In genomic region chr1:155241851-155242264, GRCh38 we compare ENCODE assay signal across 8 cellular contexts. TPM values are rescaled to one million over a fixed set of nuclear protein-coding genes. Genes with fewer than 3 reads are reported as not detected.
A peak's percentile ranks its signal among the peaks of the same experiment; 100 is the strongest.
DNase-seq lines count a peak whose midpoint lies in the region; ATAC-seq, FAIRE-seq and TF ChIP-seq lines count a peak whose summit lies in the region.

No MANE protein-coding gene starts in this region.

- no TSS peak for BruUV-seq in K562 (replicated peaks; lab: Mats Ljungman, UMichigan)

- H3K4me1 ChIP-seq in OCI-LY3 (ENCODE audit: low read length) (peaks cover 27% of the 10 kb centered on the region), K562 (replicated peaks in 1 of 2; ENCODE audit: control insufficient read depth in 2 of 2, insufficient read depth in 2 of 2, low read length in 2 of 2) (peaks cover 17 to 19% of the 10 kb centered on the region in 2 experiments)

- no peak overlapping the region for H3K4me3 Mint-ChIP-seq in osteocyte (ENCODE audit: unreplicated experiment)

- no peak for TF ChIP-seq EP300 in K562 (IDR thresholded peaks at IDR 0.05; ENCODE audit: low read length)

- no peaks in the 10 kb centered on the region for H3K9me3 Mint-ChIP-seq in osteocyte (ENCODE audit: unreplicated experiment)

- POLR2A ChIA-PET in K562 (lab: Yijun Ruan, JAX) = interaction anchor here (0.6 to 0.7 kb wide), 2 partner anchors 78 to 592 kb away, joined by 4 read pairs; no protein-coding TSS in a partner anchor

- no peaks in the 10 kb centered on the region for H3K9me1 ChIP-seq in K562 (ENCODE audit: control insufficient read depth, insufficient read depth, low read length)

- H3K36me3 ChIP-seq in OCI-LY3 (replicated peaks; ENCODE audit: low read depth, low read length) (peaks cover 3% of the 10 kb centered on the region), K562 (ENCODE audit: control insufficient read depth, insufficient read depth, low read length) (peaks cover 4% of the 10 kb centered on the region; the same call in 1 of the 3 replicates)

- H3K27ac Mint-ChIP-seq in osteocyte (ENCODE audit: unreplicated experiment) = peak overlapping the region; percentile 79

- H3K27ac ChIP-seq in OCI-LY3 (ENCODE audit: low read length) (no peak overlapping the region), K562 (ENCODE audit: extremely low read depth, low read depth, low read length) (no peak overlapping the region; the same call in 2 of the 3 replicates)

- H3K9me3 ChIP-seq in OCI-LY3 (ENCODE audit: insufficient read depth, low read length) (no peaks in the 10 kb centered on the region), K562 (replicated peaks; ENCODE audit: control insufficient read depth, insufficient read depth, low read depth, low read length) (no peaks in the 10 kb centered on the region)

- H3K4me1 Mint-ChIP-seq in osteocyte (ENCODE audit: unreplicated experiment) = peaks cover 39% of the 10 kb centered on the region

- H2AFZ ChIP-seq in OCI-LY3 (ENCODE audit: low read depth, low read length) (no peak overlapping the region), K562 (ENCODE audit: low read depth, low read length) (peak overlapping the region; percentile 80)

- CTCF ChIA-PET in K562 (lab: Yijun Ruan, JAX; ENCODE audit: low intra/inter-chr PET ratio) = interaction anchor here (0.6 kb wide), 1 partner anchor 37 kb away, joined by 4 read pairs; no protein-coding TSS in a partner anchor

- H3K9ac ChIP-seq in OCI-LY3 (ENCODE audit: low read length) (no peak overlapping the region), K562 (ENCODE audit: insufficient read depth in 1 of 2, low read depth in 2 of 2, low read length in 2 of 2) (peak overlapping the region in 1 of 2 experiments; percentile 1; a peak in 1 of 4 replicates)

- no peak for TF ChIP-seq CTCF in OCI-LY3 (IDR thresholded peaks at IDR 0.05; ENCODE audit: low read depth, low read length)
- no peak for TF ChIP-seq CTCF in K562 (IDR thresholded peaks at IDR 0.05 in 2 of 3, conservative IDR thresholded peaks at IDR 0.05 in 1 of 3; ENCODE audit: insufficient read depth in 2 of 3, low read depth in 1 of 3, low read length in 3 of 3)
- TF ChIP-seq CTCF in osteocyte (IDR thresholded peaks at IDR 0.05) = no peak

- intact Hi-C loops in K562 (cut with micrococcal nuclease) = no loop called here

- no peak overlapping the region for H3K4me3 ChIP-seq in OCI-LY3 (ENCODE audit: low read length)
- no peak overlapping the region for H3K4me3 ChIP-seq in K562

- in situ Hi-C loops in K562 (cut with MboI) = no loop called here

- H3K79me2 ChIP-seq in OCI-LY3 (ENCODE audit: low read length) (peaks cover 8% of the 10 kb centered on the region), K562 (ENCODE audit: control insufficient read depth, insufficient read depth, low read length) (peaks cover 14% of the 10 kb centered on the region; the same call in 2 of the 3 replicates)

- no peaks in the 10 kb centered on the region for H3K27me3 Mint-ChIP-seq in osteocyte (ENCODE audit: unreplicated experiment)

- H3K4me2 ChIP-seq in OCI-LY3 (ENCODE audit: low read length) = peak overlapping the region; percentile 63; the same call in 1 of the 2 replicates
- peak overlapping the region; percentile 26 for H3K4me2 ChIP-seq in K562 (ENCODE audit: insufficient read depth, low read length)

- peaks cover 10% of the 10 kb centered on the region for H3K36me3 Mint-ChIP-seq in osteocyte (ENCODE audit: unreplicated experiment)

- TF ChIP-seq RAD21 in K562 (CRISPR knock-in tag; conservative IDR thresholded peaks at IDR 0.05 in 1 of 2, IDR thresholded peaks at IDR 0.05 in 1 of 2) = no peak

- H3K27me3 ChIP-seq in OCI-LY3 (ENCODE audit: low read depth, low read length) (no peaks in the 10 kb centered on the region), K562 (ENCODE audit: control insufficient read depth in 2 of 2, insufficient read depth in 2 of 2, low read length in 2 of 2) (no peaks in the 10 kb centered on the region)

- no peaks in the 10 kb centered on the region for H4K20me1 ChIP-seq in OCI-LY3 (ENCODE audit: insufficient read depth, low read length)
- H4K20me1 ChIP-seq in K562 (replicated peaks; ENCODE audit: control insufficient read depth, insufficient read depth, low read length) = no peaks in the 10 kb centered on the region

- ATAC-seq in K562 (no peak), HG03378 (IDR thresholded peaks at IDR 0.05; ENCODE audit: unreplicated experiment) (no peak)

- DNase-seq in SIG-M5 treated with dmso at 0.1 percent for 504 hours (lab: John Stamatoyannopoulos, UW; ENCODE audit: unreplicated experiment) = peak; percentile 74
- DNase-seq in SIG-M5 (lab: John Stamatoyannopoulos, UW) = no peak
- peak in 1 of 4 experiments; percentile 24 for DNase-seq in K562 (ENCODE audit: extremely low read depth in 1 of 4, low spot score in 3 of 4)
- no peak for DNase-seq in osteocyte (ENCODE audit: extremely low spot score, unreplicated experiment)
- DNase-seq in HPDE6-E6E7 (ENCODE audit: extremely low spot score) = no peak
- no peak for DNase-seq in NCI-H82 (lab: John Stamatoyannopoulos, UW)

- no peak for TF ChIP-seq POLR2A in K562 (conservative IDR thresholded peaks at IDR 0.05)

- no peak for FAIRE-seq in K562 (lab: Jason Lieb, UNC)

- WGBS in K562 (ENCODE audit: insufficient coverage, low coverage, missing lambda C conversion rate) = 33% methylated on average over 4 of the region's 4 CpGs

RNA-seq across cellular contexts. Expression of gene ENTREP3, which starts 13.4 kb away (rescaled TPM):
- 20.6 and 45.2 TPM in 2 replicates for total RNA-seq in K562 (2011; cell fraction: chromatin; rRNA removed; ENCODE audit: low replicate concordance)
- 38.6 and 38.9 TPM in 2 replicates for total RNA-seq in K562 (2011; cell fraction: nucleolus; rRNA removed)
- 36.1 and 52.0 TPM in 2 replicates for total RNA-seq in K562 (2011; cell fraction: nucleoplasm; rRNA removed)
- 6.4 and 10.6 TPM in 2 replicates for total RNA-seq in K562 (2014; rRNA removed)
- 1.9 and 2.0 TPM in 2 replicates for total RNA-seq in K562 (2014; rRNA removed; fragmentation: Illumina TruSeq; extraction: Trizol)
- 3.4 and 4.1 TPM in 2 replicates for total RNA-seq in K562 (2015; rRNA removed; fragmentation: Illumina TruSeq; extraction: Trizol)
- total RNA-seq in K562 (2021) = 41.8 and 43.0 TPM in 2 replicates
- polyA plus RNA-seq in K562 (2011; rRNA removed) = 5.9 and 17.5 TPM in 2 replicates
- 10.9 and 13.6 TPM in 2 replicates for polyA plus RNA-seq in K562 (2011; cell fraction: cytosol; rRNA removed)
- 30.5 and 33.5 TPM in 2 replicates for polyA plus RNA-seq in K562 (2011; cell fraction: nucleus; rRNA removed)
- 23.2 and 25.9 TPM in 2 replicates for polyA plus RNA-seq in K562 (2012)
- polyA plus RNA-seq in K562 (2014; fragmentation: Illumina TruSeq; extraction: Trizol) = 11.8 and 21.9 TPM in 2 replicates
- polyA plus RNA-seq in K562 (2014; fragmentation: Nextera tagmentation; extraction: Ambion mirVana) = 1 to 10 TPM; 2.0 to 2.1 TPM
- polyA plus RNA-seq in K562 (2014; rRNA removed) = 15.4 and 17.7 TPM in 2 replicates
- 3.8 and 3.9 TPM in 2 replicates for polyA minus RNA-seq in K562 (2011; rRNA and poly(A)+ RNA removed)
- 13.7 and 24.0 TPM in 2 replicates for polyA minus RNA-seq in K562 (2011; cell fraction: cytosol; rRNA and poly(A)+ RNA removed)
- 6.2 and 7.2 TPM in 2 replicates for polyA minus RNA-seq in K562 (2011; cell fraction: nucleus; rRNA and poly(A)+ RNA removed)
- total RNA-seq in osteocyte = 36.6 and 37.6 TPM in 2 replicates

RNA-seq across cellular contexts. Expression of gene SCAMP3, which starts 20.3 kb away (rescaled TPM):
- total RNA-seq in K562 (2011; cell fraction: chromatin; rRNA removed; ENCODE audit: low replicate concordance) = 59.7 and 127 TPM in 2 replicates
- 178 TPM in 2 replicates for total RNA-seq in K562 (2011; cell fraction: nucleolus; rRNA removed)
- 135 and 144 TPM in 2 replicates for total RNA-seq in K562 (2011; cell fraction: nucleoplasm; rRNA removed)
- 101 and 132 TPM in 2 replicates for total RNA-seq in K562 (2014; rRNA removed)
- 13.4 and 14.2 TPM in 2 replicates for total RNA-seq in K562 (2014; rRNA removed; fragmentation: Illumina TruSeq; extraction: Trizol)
- 24.0 and 25.4 TPM in 2 replicates for total RNA-seq in K562 (2015; rRNA removed; fragmentation: Illumina TruSeq; extraction: Trizol)
- 111 TPM in 2 replicates for total RNA-seq in K562 (2021)
- 100 and 140 TPM in 2 replicates for polyA plus RNA-seq in K562 (2011; rRNA removed)
- 214 and 294 TPM in 2 replicates for polyA plus RNA-seq in K562 (2011; cell fraction: cytosol; rRNA removed)
- polyA plus RNA-seq in K562 (2011; cell fraction: nucleus; rRNA removed) = 103 and 109 TPM in 2 replicates
- polyA plus RNA-seq in K562 (2012) = 94.0 and 101 TPM in 2 replicates
- 86.1 and 100 TPM in 2 replicates for polyA plus RNA-seq in K562 (2014; fragmentation: Illumina TruSeq; extraction: Trizol)
- 10 to 100 TPM; 72.9 to 83.3 TPM for polyA plus RNA-seq in K562 (2014; fragmentation: Nextera tagmentation; extraction: Ambion mirVana)
- polyA plus RNA-seq in K562 (2014; rRNA removed) = 130 and 131 TPM in 2 replicates
- polyA minus RNA-seq in K562 (2011; rRNA and poly(A)+ RNA removed) = 57.0 and 75.1 TPM in 2 replicates
- 62.4 and 70.4 TPM in 2 replicates for polyA minus RNA-seq in K562 (2011; cell fraction: cytosol; rRNA and poly(A)+ RNA removed)
- 16.4 and 25.2 TPM in 2 replicates for polyA minus RNA-seq in K562 (2011; cell fraction: nucleus; rRNA and poly(A)+ RNA removed)
- total RNA-seq in osteocyte = 73.7 and 74.6 TPM in 2 replicates

RNA-seq across cellular contexts. Expression of gene CLK2, which starts 31.4 kb away (rescaled TPM):
- 311 and 570 TPM in 2 replicates for total RNA-seq in K562 (2011; cell fraction: chromatin; rRNA removed; ENCODE audit: low replicate concordance)
- 299 and 331 TPM in 2 replicates for total RNA-seq in K562 (2011; cell fraction: nucleolus; rRNA removed)
- total RNA-seq in K562 (2011; cell fraction: nucleoplasm; rRNA removed) = 264 and 285 TPM in 2 replicates
- 36.4 and 40.2 TPM in 2 replicates for total RNA-seq in K562 (2014; rRNA removed)
- 24.2 and 25.6 TPM in 2 replicates for total RNA-seq in K562 (2014; rRNA removed; fragmentation: Illumina TruSeq; extraction: Trizol)
- total RNA-seq in K562 (2015; rRNA removed; fragmentation: Illumina TruSeq; extraction: Trizol) = 37.0 and 39.6 TPM in 2 replicates
- total RNA-seq in K562 (2021) = 60.2 and 65.4 TPM in 2 replicates
- polyA plus RNA-seq in K562 (2011; rRNA removed) = 67.8 and 105 TPM in 2 replicates
- 48.7 and 49.0 TPM in 2 replicates for polyA plus RNA-seq in K562 (2011; cell fraction: cytosol; rRNA removed)
- 890 and 922 TPM in 2 replicates for polyA plus RNA-seq in K562 (2011; cell fraction: nucleus; rRNA removed)
- 56.9 and 62.9 TPM in 2 replicates for polyA plus RNA-seq in K562 (2012)
- polyA plus RNA-seq in K562 (2014; fragmentation: Illumina TruSeq; extraction: Trizol) = 59.9 and 67.3 TPM in 2 replicates
- 10 to 100 TPM; 13.5 to 15.7 TPM for polyA plus RNA-seq in K562 (2014; fragmentation: Nextera tagmentation; extraction: Ambion mirVana)
- 69.1 and 81.4 TPM in 2 replicates for polyA plus RNA-seq in K562 (2014; rRNA removed)
- polyA minus RNA-seq in K562 (2011; rRNA and poly(A)+ RNA removed) = 58.6 and 59.3 TPM in 2 replicates
- polyA minus RNA-seq in K562 (2011; cell fraction: cytosol; rRNA and poly(A)+ RNA removed) = 30.5 and 30.7 TPM in 2 replicates
- 109 and 138 TPM in 2 replicates for polyA minus RNA-seq in K562 (2011; cell fraction: nucleus; rRNA and poly(A)+ RNA removed)
- 53.7 and 63.5 TPM in 2 replicates for total RNA-seq in osteocyte

RNA-seq across cellular contexts. Expression of gene MTX1, which starts 33.4 kb away (rescaled TPM):
- total RNA-seq in K562 (2011; cell fraction: chromatin; rRNA removed; ENCODE audit: low replicate concordance) = 16.6 and 32.2 TPM in 2 replicates
- total RNA-seq in K562 (2011; cell fraction: nucleolus; rRNA removed) = 41.9 and 55.9 TPM in 2 replicates
- total RNA-seq in K562 (2011; cell fraction: nucleoplasm; rRNA removed) = 26.1 and 28.5 TPM in 2 replicates
- 98.4 and 165 TPM in 2 replicates for total RNA-seq in K562 (2014; rRNA removed)
- 37.3 and 44.6 TPM in 2 replicates for total RNA-seq in K562 (2014; rRNA removed; fragmentation: Illumina TruSeq; extraction: Trizol)
- 65.1 and 66.9 TPM in 2 replicates for total RNA-seq in K562 (2015; rRNA removed; fragmentation: Illumina TruSeq; extraction: Trizol)
- 73.8 and 83.3 TPM in 2 replicates for total RNA-seq in K562 (2021)
- polyA plus RNA-seq in K562 (2011; rRNA removed) = 65.8 and 73.3 TPM in 2 replicates
- 102 and 177 TPM in 2 replicates for polyA plus RNA-seq in K562 (2011; cell fraction: cytosol; rRNA removed)
- 65.2 and 88.3 TPM in 2 replicates for polyA plus RNA-seq in K562 (2011; cell fraction: nucleus; rRNA removed)
- 79.8 and 86.4 TPM in 2 replicates for polyA plus RNA-seq in K562 (2012)
- polyA plus RNA-seq in K562 (2014; fragmentation: Illumina TruSeq; extraction: Trizol) = 80.0 and 88.4 TPM in 2 replicates
- polyA plus RNA-seq in K562 (2014; fragmentation: Nextera tagmentation; extraction: Ambion mirVana) = 10 to 100 TPM; 29.1 to 66.3 TPM
- 83.5 and 90.5 TPM in 2 replicates for polyA plus RNA-seq in K562 (2014; rRNA removed)
- polyA minus RNA-seq in K562 (2011; rRNA and poly(A)+ RNA removed) = 25.2 and 38.9 TPM in 2 replicates
- polyA minus RNA-seq in K562 (2011; cell fraction: cytosol; rRNA and poly(A)+ RNA removed) = 35.6 and 41.5 TPM in 2 replicates
- polyA minus RNA-seq in K562 (2011; cell fraction: nucleus; rRNA and poly(A)+ RNA removed) = 26.3 and 28.4 TPM in 2 replicates
- total RNA-seq in osteocyte = 31.9 and 33.2 TPM in 2 replicates

RNA-seq across cellular contexts. Expression of gene THBS3, which starts 34.2 kb away (rescaled TPM):
- total RNA-seq in K562 (2011; cell fraction: chromatin; rRNA removed; ENCODE audit: low replicate concordance) = 41.1 and 69.3 TPM in 2 replicates
- total RNA-seq in K562 (2011; cell fraction: nucleolus; rRNA removed) = 30.0 and 35.2 TPM in 2 replicates
- total RNA-seq in K562 (2011; cell fraction: nucleoplasm; rRNA removed) = 23.9 and 24.2 TPM in 2 replicates
- 2.5 and 3.2 TPM in 2 replicates for total RNA-seq in K562 (2014; rRNA removed)
- 2.0 and 2.4 TPM in 2 replicates for total RNA-seq in K562 (2014; rRNA removed; fragmentation: Illumina TruSeq; extraction: Trizol)
- total RNA-seq in K562 (2015; rRNA removed; fragmentation: Illumina TruSeq; extraction: Trizol) = 3.1 and 3.4 TPM in 2 replicates
- total RNA-seq in K562 (2021) = 3.3 and 5.0 TPM in 2 replicates
- polyA plus RNA-seq in K562 (2011; rRNA removed) = 5.8 and 6.8 TPM in 2 replicates
- 4.3 and 5.3 TPM in 2 replicates for polyA plus RNA-seq in K562 (2011; cell fraction: cytosol; rRNA removed)
- 48.2 and 56.8 TPM in 2 replicates for polyA plus RNA-seq in K562 (2011; cell fraction: nucleus; rRNA removed)
- 6.7 and 14.3 TPM in 2 replicates for polyA plus RNA-seq in K562 (2012)
- polyA plus RNA-seq in K562 (2014; fragmentation: Illumina TruSeq; extraction: Trizol) = 2.5 and 3.2 TPM in 2 replicates
- polyA plus RNA-seq in K562 (2014; fragmentation: Nextera tagmentation; extraction: Ambion mirVana) = under 1 TPM; 0.59 to 0.89 TPM
- polyA plus RNA-seq in K562 (2014; rRNA removed) = 6.6 and 8.3 TPM in 2 replicates
- polyA minus RNA-seq in K562 (2011; rRNA and poly(A)+ RNA removed) = 4.6 TPM in 2 replicates
- 2.0 and 2.3 TPM in 2 replicates for polyA minus RNA-seq in K562 (2011; cell fraction: cytosol; rRNA and poly(A)+ RNA removed)
- polyA minus RNA-seq in K562 (2011; cell fraction: nucleus; rRNA and poly(A)+ RNA removed) = 7.3 and 8.8 TPM in 2 replicates
- total RNA-seq in osteocyte = 55.4 and 57.2 TPM in 2 replicates
